ENCODE assay signal across 16 cellular contexts in genomic region chr18:59060540-59060939, GRCh38.
DNase-seq lines count a peak whose midpoint lies in the region; FAIRE-seq and TF ChIP-seq lines count a peak whose summit lies in the region.
"Had no signal": no experiment of that assay in that cellular context is flagged by ENCODE, and none has a peak within 500 bp of the region (broad histone marks: within the 10 kb centered on the region; RNA-seq: fewer than 3 reads in every experiment).

No MANE protein-coding gene starts in this region.

- WGBS in H1 (ENCODE audit: extremely low coverage in 1 of 2, insufficient coverage in 1 of 2, insufficient read length in 1 of 2, insufficient replicate concordance in 2 of 2, low coverage in 1 of 2, low lambda C conversion rate in 2 of 2, missing lambda C conversion rate in 1 of 2), 2 experiments: 94% methylated on average over 3 of the region's 3 CpGs; no CpG with 5 or more reads in 1 of the 2 experiments
- 47 to 70% (median 69%) methylated on average over 3 of the region's 3 CpGs for WGBS in ovary, 3 donors

- H3K4me2 ChIP-seq in H1 (ENCODE audit: insufficient read depth in 1 of 2, low read depth in 2 of 2, low read length in 2 of 2): no peak overlapping the region
- H3K4me2 ChIP-seq: A549; BLaER1 treated with 17β-estradiol and CSF1 and Interleukin-3, amounts not matched to agents 10 nM and 100 nM; SK-N-SH had no signal

- no peak overlapping the region for H4K91ac ChIP-seq in H1 (replicated peaks; ENCODE audit: insufficient read length, low read length)

- FAIRE-seq in H1 (lab: Jason Lieb, UNC): no peak
- FAIRE-seq: A549, GM12892 had no signal

- no peak overlapping the region for H2BK20ac ChIP-seq in H1 (ENCODE audit: low read length)

- H3K4ac ChIP-seq in H1 (replicated peaks; ENCODE audit: insufficient read length, low read depth, low read length): no peak overlapping the region

- H3K9me3 ChIP-seq in H1 (ENCODE audit: insufficient read depth in 2 of 2, low read depth in 1 of 2, low read length in 1 of 2) (no peaks in the 10 kb centered on the region), ovary (no peaks in the 10 kb centered on the region)
- H3K9me3 ChIP-seq: A549; BLaER1 treated with 17β-estradiol and CSF1 and Interleukin-3, amounts not matched to agents 10 nM and 100 nM; SK-N-SH had no signal

- 0 out of 2 replicates have a peak overlapping the region, but pooled peaks have one; percentile 22 for H2BK5ac ChIP-seq in H1 (ENCODE audit: low read depth, low read length)

- H4K20me1 ChIP-seq in H1 (replicated peaks in 1 of 2; ENCODE audit: control insufficient read depth in 1 of 2, insufficient read depth in 2 of 2, low read length in 2 of 2): no peaks in the 10 kb centered on the region
- H4K20me1 ChIP-seq: BLaER1 treated with 17β-estradiol and CSF1 and Interleukin-3, amounts not matched to agents 10 nM and 100 nM had no signal

- H2BK12ac ChIP-seq in H1 (ENCODE audit: low read depth, low read length): no peak overlapping the region

- H4K8ac ChIP-seq in H1 (ENCODE audit: extremely low read depth, insufficient read depth, low read length): no peak overlapping the region

- H2BK15ac ChIP-seq in H1 (ENCODE audit: low read length): no peak overlapping the region

- H3K27ac ChIP-seq in H1 (ENCODE audit: low read depth, low read length): no peak overlapping the region
- no peak overlapping the region for H3K27ac ChIP-seq in ovary
- H3K27ac ChIP-seq: BLaER1 treated with 17β-estradiol and CSF1 and Interleukin-3, amounts not matched to agents 10 nM and 100 nM had no signal

- no peak overlapping the region for H3K14ac ChIP-seq in H1 (ENCODE audit: insufficient read length)

- no peaks in the 10 kb centered on the region for H3K79me2 ChIP-seq in H1 (ENCODE audit: control insufficient read depth in 1 of 2, insufficient read depth in 2 of 2, low read length in 2 of 2)

- no peak overlapping the region for H3K9ac ChIP-seq in H1 (replicated peaks in 1 of 4; ENCODE audit: extremely low read depth in 1 of 4, low read depth in 3 of 4, low read length in 3 of 4)
- H3K9ac ChIP-seq: BLaER1 treated with 17β-estradiol and CSF1 and Interleukin-3, amounts not matched to agents 10 nM and 100 nM; SK-N-SH had no signal

- intact Hi-C loops in ovary (cut with DNase I): no loop called here

- POLR2A ChIA-PET in H1 (lab: Charles Lee; ENCODE audit: partially characterized antibody): no interaction called here

- TF ChIP-seq POLR2A in H1 (IDR thresholded peaks at IDR 0.05; ENCODE audit: control extremely low read depth in 1 of 2, low read depth in 2 of 2, low read length in 2 of 2) (no peak), ovary (IDR thresholded peaks at IDR 0.05) (no peak)

- no peak overlapping the region for H2BK120ac ChIP-seq in H1 (replicated peaks; ENCODE audit: low read depth, low read length)

- H3K79me1 ChIP-seq in H1 (ENCODE audit: low read depth, low read length): no peaks in the 10 kb centered on the region

- CTCF ChIA-PET in H1 (lab: Charles Lee; ENCODE audit: partially characterized antibody): interaction anchor here (1.5 to 17.9 kb wide), 4 partner anchors 9 to 286 kb away, joined by 3 to 591 read pairs (median 18); no protein-coding TSS in a partner anchor

- no peak overlapping the region for H3K4me3 ChIP-seq in H1 (ENCODE audit: extremely low read depth in 1 of 4, insufficient read depth in 2 of 4, low read depth in 3 of 4, low read length in 4 of 4)
- no peak overlapping the region for H3K4me3 ChIP-seq in ovary
- H3K4me3 ChIP-seq: A549; BLaER1 treated with 17β-estradiol and CSF1 and Interleukin-3, amounts not matched to agents 10 nM and 100 nM had no signal

- no peak overlapping the region for H4K5ac ChIP-seq in H1 (ENCODE audit: insufficient read length, low read depth, low read length)

- no peak overlapping the region for H3K56ac ChIP-seq in H1 (replicated peaks; ENCODE audit: insufficient read length, low read depth, low read length)

- H3K27me3 ChIP-seq in H1 (replicated peaks in 1 of 4; ENCODE audit: control insufficient read depth in 3 of 4, extremely low read depth in 1 of 4, insufficient read depth in 3 of 4, low read length in 3 of 4) (no peaks in the 10 kb centered on the region), ovary (no peaks in the 10 kb centered on the region)
- H3K27me3 ChIP-seq: BLaER1 treated with 17β-estradiol and CSF1 and Interleukin-3, amounts not matched to agents 10 nM and 100 nM had no signal

- no peak for TF ChIP-seq CTCF in H1 (IDR thresholded peaks at IDR 0.05; ENCODE audit: control extremely low read depth in 1 of 3, insufficient read depth in 1 of 3, low read depth in 1 of 3, low read length in 3 of 3)
- TF ChIP-seq CTCF in ovary (IDR thresholded peaks at IDR 0.05): no peak

- no peak for TF ChIP-seq RAD21 in H1 (IDR thresholded peaks at IDR 0.05 in 1 of 2, conservative IDR thresholded peaks at IDR 0.05 in 1 of 2; ENCODE audit: low read depth in 2 of 2, low read length in 2 of 2)

- H3K4me1 ChIP-seq in H1 (replicated peaks in 1 of 4; ENCODE audit: control insufficient read depth in 3 of 4, insufficient read depth in 4 of 4, low read length in 3 of 4) (no peaks in the 10 kb centered on the region; a peak in 1 of 7 replicates), ovary (ENCODE audit: insufficient read depth) (no peaks in the 10 kb centered on the region)

- DNase-seq in DMS 273 (lab: John Stamatoyannopoulos, UW; ENCODE audit: unreplicated experiment): peak; percentile 95
- DNase-seq in NCI-H2171 (lab: John Stamatoyannopoulos, UW): peak; percentile 85
- no peak for DNase-seq in H1 (ENCODE audit: low read depth in 1 of 2, low spot score in 2 of 2)
- peak; percentile 52 for DNase-seq in kidney tubule cell (ENCODE audit: low spot score)
- no peak for DNase-seq in ovary
- no peak for DNase-seq in GM03348 (ENCODE audit: low spot score)
- DNase-seq in NCI-H1436 treated with DMSO at 0.1 percent for 48 hours (lab: John Stamatoyannopoulos, UW): no peak
- DNase-seq: GF-D8, KBM-7, NCI-H1436, NCI-H2107, NCI-H774, SK-N-SH had no signal

- H2AFZ ChIP-seq in H1 (ENCODE audit: low read length): no peak overlapping the region

- H3K23ac ChIP-seq in H1 (ENCODE audit: insufficient read length): no peak overlapping the region

- TF ChIP-seq EP300 in H1 (IDR thresholded peaks at IDR 0.05; ENCODE audit: borderline replicate concordance in 1 of 2, low read depth in 2 of 2, low read length in 2 of 2) (no peak), ovary (IDR thresholded peaks at IDR 0.05) (no peak)

- no peaks in the 10 kb centered on the region for H3K23me2 ChIP-seq in H1 (ENCODE audit: low read depth, low read length)

- no peak overlapping the region for H2AK5ac ChIP-seq in H1 (ENCODE audit: low read depth, low read length)

- H3K36me3 ChIP-seq in H1 (ENCODE audit: control insufficient read depth in 2 of 4, insufficient read depth in 4 of 4, low read length in 3 of 4) (no peaks in the 10 kb centered on the region), ovary (no peaks in the 10 kb centered on the region)
- H3K36me3 ChIP-seq: BLaER1 treated with 17β-estradiol and CSF1 and Interleukin-3, amounts not matched to agents 10 nM and 100 nM had no signal

- H3K18ac ChIP-seq in H1 (ENCODE audit: extremely low read depth, low read length): no peak overlapping the region

TF ChIP-seq in H1, 55 proteins besides CTCF, POLR2A, EP300 and RAD21:
- TF ChIP-seq RNF2 (IDR thresholded peaks at IDR 0.05; ENCODE audit: borderline replicate concordance, low read depth, low read length, missing control alignments, poor library complexity, severe bottlenecking) (no peak), NRF1 (IDR thresholded peaks at IDR 0.05; ENCODE audit: low read depth, low read length) (no peak), KDM1A (IDR thresholded peaks at IDR 0.05; ENCODE audit: borderline replicate concordance, low read length) (no peak), TAF1 (IDR thresholded peaks at IDR 0.05; ENCODE audit: low read depth, low read length) (no peak), JUND (IDR thresholded peaks at IDR 0.05; ENCODE audit: low read length) (no peak), ATF3 (IDR thresholded peaks at IDR 0.05; ENCODE audit: insufficient read depth, low read depth, low read length) (no peak), ASH2L (IDR thresholded peaks at IDR 0.05; ENCODE audit: low read length) (no peak), SUZ12 (IDR thresholded peaks at IDR 0.05; ENCODE audit: low read length) (no peak), YY1 (IDR thresholded peaks at IDR 0.05; ENCODE audit: low read depth, low read length) (no peak)

Comparison
In these comparisons a context has a peak if more than half of its experiments do, and no peak if none do; other contexts are left out.
1. DNase-seq: peak in DMS 273 (single experiment), NCI-H2171 (single experiment) and kidney tubule cell (single experiment); none in H1 (0 of 2), ovary (0 of 5), GM03348 (single experiment) and NCI-H1436 treated with DMSO at 0.1 percent for 48 hours (single experiment).